ENCODE assay signal across 8 cellular contexts in genomic region chr3:71444028-71444860, GRCh38.
DNase-seq lines count a peak whose midpoint lies in the region; ATAC-seq, FAIRE-seq and TF ChIP-seq lines count a peak whose summit lies in the region.

No MANE protein-coding gene starts in this region.

- no peaks in the 10 kb centered on the region for H3K36me3 ChIP-seq in muscle layer of duodenum (ENCODE audit: control insufficient read depth in 1 of 2, insufficient read depth in 2 of 2, low read length in 2 of 2)

- H3K4me3 ChIP-seq in muscle layer of duodenum (ENCODE audit: low read depth in 1 of 2, low read length in 2 of 2): no peak overlapping the region

- DNase-seq in T-helper 9 cell: peak; percentile 57
- DNase-seq in central memory CD4-positive, alpha-beta T cell: peak; percentile 94
- no peak for DNase-seq in D721Med (ENCODE audit: insufficient read length, low spot score)
- no peak for DNase-seq in ACHN

- no peak for TF ChIP-seq CTCF in C4-2B (conservative IDR thresholded peaks at IDR 0.05)
- TF ChIP-seq CTCF in D721Med (IDR thresholded peaks at IDR 0.05; ENCODE audit: insufficient read depth, missing control alignments): no peak

- peaks cover 9 to 10% of the 10 kb centered on the region in 2 donors for H3K4me1 ChIP-seq in muscle layer of duodenum (ENCODE audit: control insufficient read depth in 1 of 2, insufficient read depth in 2 of 2, low read length in 2 of 2)

- ATAC-seq in GM19463 (IDR thresholded peaks at IDR 0.05; ENCODE audit: unreplicated experiment): peak; percentile 92
- peak; percentile 90 for ATAC-seq in HG03460 (IDR thresholded peaks at IDR 0.05; ENCODE audit: unreplicated experiment)

- no peaks in the 10 kb centered on the region for H3K9me3 ChIP-seq in muscle layer of duodenum (ENCODE audit: control insufficient read depth in 1 of 2, low read length in 2 of 2)

- H3K27ac ChIP-seq in C4-2B (peak overlapping the region; percentile 13), muscle layer of duodenum (ENCODE audit: low read length) (peak overlapping the region; percentile 56)

- H3K27me3 ChIP-seq in muscle layer of duodenum (ENCODE audit: low read depth, low read length): no peaks in the 10 kb centered on the region

- in situ Hi-C loops in ACHN (cut with HindIII; ENCODE audit: low pct_ligation_motif_present, low pct_unique_long_range_greater_than_20kb, low sequenced_read_pairs): no loop called here

- FAIRE-seq in D721Med (lab: Jason Lieb, UNC): no peak

Comparison
In these comparisons a context has a peak if more than half of its experiments do, and no peak if none do; other contexts are left out.
1. DNase-seq: peak in T-helper 9 cell (single experiment) and central memory CD4-positive, alpha-beta T cell (single experiment); none in D721Med (single experiment) and ACHN (single experiment).